15 cellular contexts compared by ENCODE assay signal in genomic region chr2:165268751-165269150, GRCh38. TPM values are rescaled to one million over a fixed set of nuclear protein-coding genes. Genes with fewer than 3 reads are reported as not detected.
DNase-seq lines count a peak whose midpoint lies in the region; ATAC-seq, FAIRE-seq and TF ChIP-seq lines count a peak whose summit lies in the region.
"Had no signal": no experiment of that assay in that cellular context is flagged by ENCODE, and none has a peak within 500 bp of the region (broad histone marks: within the 10 kb centered on the region; RNA-seq: fewer than 3 reads in every experiment).

No MANE protein-coding gene starts in this region.

- H3K9me3 ChIP-seq in ovary = no peaks in the 10 kb centered on the region
- H3K9me3 ChIP-seq: A549, SJSA1 had no signal

- TF ChIP-seq CTCF in activated CD8-positive, alpha-beta T cell treated with anti-CD3 and anti-CD28 coated beads for 36 hours (IDR thresholded peaks at IDR 0.05) = no peak
- no peak for TF ChIP-seq CTCF in ovary (IDR thresholded peaks at IDR 0.05)

- H3K27me3 Mint-ChIP-seq in activated CD8-positive, alpha-beta T cell treated with anti-CD3 and anti-CD28 coated beads for 36 hours = no peaks in the 10 kb centered on the region
- H3K27me3 Mint-ChIP-seq in activated CD8-positive, alpha-beta T cell treated with anti-CD3 and anti-CD28 coated beads, Interleukin-2, amount 10 ng/mL, durations not matched to agents 7 days and 5 days (ENCODE audit: low read depth) = no peaks in the 10 kb centered on the region

- H3K9me3 Mint-ChIP-seq in activated CD8-positive, alpha-beta T cell treated with anti-CD3 and anti-CD28 coated beads for 36 hours = no peaks in the 10 kb centered on the region
- no peaks in the 10 kb centered on the region for H3K9me3 Mint-ChIP-seq in activated CD8-positive, alpha-beta T cell treated with anti-CD3 and anti-CD28 coated beads, Interleukin-2, amount 10 ng/mL, durations not matched to agents 7 days and 5 days (ENCODE audit: insufficient read depth)
- H3K9me3 Mint-ChIP-seq: CD8-positive, alpha-beta T cell had no signal

- H3K27me3 ChIP-seq in ovary = no peaks in the 10 kb centered on the region
- H3K27me3 ChIP-seq: SJSA1 had no signal

- no peak for TF ChIP-seq POLR2A in ovary (IDR thresholded peaks at IDR 0.05)

- H3K36me3 Mint-ChIP-seq in activated CD8-positive, alpha-beta T cell treated with anti-CD3 and anti-CD28 coated beads for 36 hours (ENCODE audit: low read depth) = no peaks in the 10 kb centered on the region
- no peaks in the 10 kb centered on the region for H3K36me3 Mint-ChIP-seq in activated CD8-positive, alpha-beta T cell treated with anti-CD3 and anti-CD28 coated beads, Interleukin-2, amount 10 ng/mL, durations not matched to agents 7 days and 5 days (ENCODE audit: low read depth)
- H3K36me3 Mint-ChIP-seq: CD8-positive, alpha-beta T cell had no signal

- H3K27ac Mint-ChIP-seq in activated CD8-positive, alpha-beta T cell treated with anti-CD3 and anti-CD28 coated beads for 36 hours = peak overlapping the region; percentile 72
- no peak overlapping the region for H3K27ac Mint-ChIP-seq in activated CD8-positive, alpha-beta T cell treated with anti-CD3 and anti-CD28 coated beads, Interleukin-2, amount 10 ng/mL, durations not matched to agents 7 days and 5 days
- H3K27ac Mint-ChIP-seq: CD8-positive, alpha-beta T cell had no signal

- no peaks in the 10 kb centered on the region for H3K4me1 ChIP-seq in ovary (ENCODE audit: insufficient read depth)
- H3K4me1 ChIP-seq: A549, SJSA1 had no signal

- POLR2A ChIA-PET in activated CD8-positive, alpha-beta T cell treated with anti-CD3 and anti-CD28 coated beads for 36 hours (lab: Charles Lee) = interaction anchor here (0.6 kb wide), 1 partner anchor 58 kb away, joined by 3 read pairs; no protein-coding TSS in a partner anchor
- POLR2A ChIA-PET in activated CD8-positive, alpha-beta T cell treated with anti-CD3 and anti-CD28 coated beads, Interleukin-2, amount 10 ng/mL, durations not matched to agents 7 days and 5 days (lab: Charles Lee) = no interaction called here

- peak; percentile 62 for FAIRE-seq in islet of Langerhans (lab: Jason Lieb, UNC)
- FAIRE-seq: A549, TTC549 had no signal

- WGBS in ovary, 3 donors = 83 to 85% (median 83%) methylated on average over 2 of the region's 2 CpGs

- H3K27ac ChIP-seq in ovary = no peak overlapping the region
- H3K27ac ChIP-seq: A549, SJSA1 had no signal

- peak; percentile 90 for ATAC-seq in activated CD8-positive, alpha-beta T cell treated with anti-CD3 and anti-CD28 coated beads for 36 hours
- ATAC-seq in activated CD8-positive, alpha-beta T cell treated with anti-CD3 and anti-CD28 coated beads, Interleukin-2, amount 10 ng/mL, durations not matched to agents 7 days and 5 days = no peak
- ATAC-seq in GM21367 (IDR thresholded peaks at IDR 0.05; ENCODE audit: unreplicated experiment) (peak; percentile 73), HG03159 (IDR thresholded peaks at IDR 0.05; ENCODE audit: unreplicated experiment) (peak; percentile 61), HG03139 (IDR thresholded peaks at IDR 0.05; ENCODE audit: unreplicated experiment) (no peak)
- ATAC-seq: A549; CD8-positive, alpha-beta T cell had no signal

- peak; percentile 54 for DNase-seq in activated CD8-positive, alpha-beta T cell treated with anti-CD3 and anti-CD28 coated beads for 36 hours
- DNase-seq in activated CD8-positive, alpha-beta T cell treated with anti-CD3 and anti-CD28 coated beads, Interleukin-2, amount 10 ng/mL, durations not matched to agents 7 days and 5 days = no peak
- DNase-seq in NCI-H510A (lab: John Stamatoyannopoulos, UW) (no peak), ovary (no peak)
- DNase-seq: CD8-positive, alpha-beta T cell; GF-D8; islet precursor cell; NCI-H2171 treated with DMSO at 0.1 percent for 48 hours had no signal

- H3K36me3 ChIP-seq in ovary = no peaks in the 10 kb centered on the region
- H3K36me3 ChIP-seq: SJSA1 had no signal

- H3K4me3 Mint-ChIP-seq in activated CD8-positive, alpha-beta T cell treated with anti-CD3 and anti-CD28 coated beads for 36 hours = no peak overlapping the region
- H3K4me3 Mint-ChIP-seq in activated CD8-positive, alpha-beta T cell treated with anti-CD3 and anti-CD28 coated beads, Interleukin-2, amount 10 ng/mL, durations not matched to agents 7 days and 5 days = no peak overlapping the region
- H3K4me3 Mint-ChIP-seq: CD8-positive, alpha-beta T cell had no signal

- intact Hi-C loops in activated CD8-positive, alpha-beta T cell treated with anti-CD3 and anti-CD28 coated beads for 36 hours (cut with micrococcal nuclease) = no loop called here
- intact Hi-C loops in ovary (cut with DNase I) = no loop called here

- no peak for TF ChIP-seq EP300 in ovary (IDR thresholded peaks at IDR 0.05)

- peaks cover 21% of the 10 kb centered on the region for H3K4me1 Mint-ChIP-seq in activated CD8-positive, alpha-beta T cell treated with anti-CD3 and anti-CD28 coated beads for 36 hours (ENCODE audit: low read depth)
- H3K4me1 Mint-ChIP-seq in activated CD8-positive, alpha-beta T cell treated with anti-CD3 and anti-CD28 coated beads, Interleukin-2, amount 10 ng/mL, durations not matched to agents 7 days and 5 days (ENCODE audit: low read depth) = no peaks in the 10 kb centered on the region

- CTCF ChIA-PET in activated CD8-positive, alpha-beta T cell treated with anti-CD3 and anti-CD28 coated beads for 36 hours (lab: Charles Lee) = no interaction called here
- CTCF ChIA-PET in activated CD8-positive, alpha-beta T cell treated with anti-CD3 and anti-CD28 coated beads, Interleukin-2, amount 10 ng/mL, durations not matched to agents 7 days and 5 days (lab: Charles Lee) = no interaction called here

- H3K4me3 ChIP-seq in ovary = no peak overlapping the region
- H3K4me3 ChIP-seq: A549, SJSA1 had no signal

RNA-seq across cellular contexts. Expression of gene SCN2A, which starts 29.5 kb away (rescaled TPM):
- total RNA-seq in activated CD8-positive, alpha-beta T cell treated with anti-CD3 and anti-CD28 coated beads for 36 hours = not detected
- total RNA-seq in activated CD8-positive, alpha-beta T cell treated with anti-CD3 and anti-CD28 coated beads, Interleukin-2, amount 10 ng/mL, durations not matched to agents 7 days and 5 days = under 1 TPM; 0.05 to 0.13 TPM
- 1 to 10 TPM in 1 of 7 donors, under 1 TPM in 6; 0.24 to 1.4 (median 0.61) TPM for total RNA-seq in ovary
- under 1 TPM; 0.15 to 0.65 TPM for polyA plus RNA-seq in ovary
- total RNA-seq: CD8-positive, alpha-beta T cell had no signal

Comparison
In these comparisons a context has a peak if more than half of its experiments do, and no peak if none do; other contexts are left out.
1. ATAC-seq: peak in activated CD8-positive, alpha-beta T cell treated with anti-CD3 and anti-CD28 coated beads for 36 hours (single experiment), GM21367 (single experiment) and HG03159 (single experiment); none in activated CD8-positive, alpha-beta T cell treated with anti-CD3 and anti-CD28 coated beads, Interleukin-2, amount 10 ng/mL, durations not matched to agents 7 days and 5 days (single experiment) and HG03139 (single experiment).